17 cellular contexts compared by ENCODE assay signal in genomic region chr3:185081516-185081915, GRCh38.
DNase-seq lines count a peak whose midpoint lies in the region; ATAC-seq and TF ChIP-seq lines count a peak whose summit lies in the region.
"Had no signal": no experiment of that assay in that cellular context is flagged by ENCODE, and none has a peak within 500 bp of the region (broad histone marks: within the 10 kb centered on the region; RNA-seq: fewer than 3 reads in every experiment).

No MANE protein-coding gene starts in this region.

- no peaks in the 10 kb centered on the region for H3K9me3 Mint-ChIP-seq in MCF 10A (ENCODE audit: unreplicated experiment)
- H3K9me3 Mint-ChIP-seq: CD4-positive, alpha-beta T cell had no signal

- WGBS in GM23248 (ENCODE audit: low coverage in 1 of 2, low lambda C conversion rate in 2 of 2, missing lambda C conversion rate in 2 of 2), 2 experiments, result 29 to 41% methylated on average over 1 of the region's 1 CpG

- H3K4me3 ChIP-seq in GM23248 (no peak overlapping the region), OCI-LY7 (ENCODE audit: low read depth, low read length, poor library complexity, severe bottlenecking) (no peak overlapping the region)
- H3K4me3 ChIP-seq: A549, K562 had no signal

- peaks cover 22% of the 10 kb centered on the region for H3K27me3 Mint-ChIP-seq in MCF 10A (ENCODE audit: insufficient read depth, unreplicated experiment)

- no peaks in the 10 kb centered on the region for H3F3A ChIP-seq in GM23248 (ENCODE audit: insufficient read depth)

- intact Hi-C loops in OCI-LY7 (cut with micrococcal nuclease; ENCODE audit: unreplicated experiment), result no loop called here
- intact Hi-C loops in MCF 10A (cut with micrococcal nuclease), result loop anchor here (10.0 kb wide), 1 partner anchor 133 kb away; no protein-coding TSS in a partner anchor

- H3K9me3 ChIP-seq in GM23248 (ENCODE audit: low read depth), result no peaks in the 10 kb centered on the region
- no peaks in the 10 kb centered on the region for H3K9me3 ChIP-seq in OCI-LY7 (ENCODE audit: low read length)
- H3K9me3 ChIP-seq: A549 had no signal

- no peak overlapping the region for H3K9ac ChIP-seq in GM23248

- no TSS peak for BruUV-seq in OCI-LY7 (replicated peaks; lab: Mats Ljungman, UMichigan)
- BruUV-seq in MCF 10A (replicated peaks; lab: Mats Ljungman, UMichigan), result no TSS peak

- no peaks in the 10 kb centered on the region for H3K4me1 Mint-ChIP-seq in MCF 10A (ENCODE audit: insufficient read depth, unreplicated experiment)
- H3K4me1 Mint-ChIP-seq: B cell had no signal

- H3K36me3 ChIP-seq in GM23248 (ENCODE audit: low read depth) (no peaks in the 10 kb centered on the region), OCI-LY7 (ENCODE audit: insufficient read depth, low read length) (no peaks in the 10 kb centered on the region)

- H3K79me2 ChIP-seq in GM23248 (ENCODE audit: insufficient read depth) (no peaks in the 10 kb centered on the region), OCI-LY7 (ENCODE audit: insufficient read depth, low read depth, low read length) (no peaks in the 10 kb centered on the region)

- H3K27ac Mint-ChIP-seq in MCF 10A (ENCODE audit: low read depth, unreplicated experiment), result no peak overlapping the region
- H3K27ac Mint-ChIP-seq: B cell; CD4-positive, alpha-beta T cell had no signal

- POLR2A ChIA-PET in OCI-LY7 (lab: Charles Lee) (no interaction called here), MCF 10A (lab: Yijun Ruan, JAX) (no interaction called here)

- TF ChIP-seq CTCF in OCI-LY7 (conservative IDR thresholded peaks at IDR 0.05; ENCODE audit: low read length), result no peak
- no peak for TF ChIP-seq CTCF in MCF 10A (IDR thresholded peaks at IDR 0.05; ENCODE audit: unreplicated experiment)

- no peak overlapping the region for H3K4me2 ChIP-seq in GM23248 (ENCODE audit: unreplicated experiment)
- no peak overlapping the region for H3K4me2 ChIP-seq in OCI-LY7 (ENCODE audit: low read length)
- H3K4me2 ChIP-seq: A549 had no signal

- no peaks in the 10 kb centered on the region for H3K9me2 ChIP-seq in GM23248 (ENCODE audit: insufficient read depth)
- no peaks in the 10 kb centered on the region for H3K9me2 ChIP-seq in OCI-LY7 (ENCODE audit: insufficient read depth, low read length)

- DNase-seq in GM23248 (peak; percentile 6), astrocyte of the hippocampus (ENCODE audit: low read depth, low spot score) (peak; percentile 33), myocyte (ENCODE audit: low read depth) (peak; percentile 28), OCI-LY7 (ENCODE audit: low spot score) (no peak), MCF 10A (ENCODE audit: unreplicated experiment) (no peak), NCI-H146 (lab: John Stamatoyannopoulos, UW) (no peak)
- DNase-seq: C1 segment of cervical spinal cord; Calu3; CD4-positive, alpha-beta T cell; DMS79; EL; HCEC 1CT had no signal

- no peak overlapping the region for H3K27ac ChIP-seq in GM23248
- H3K27ac ChIP-seq in OCI-LY7 (ENCODE audit: low read depth, low read length, poor library complexity, severe bottlenecking), result no peak overlapping the region
- H3K27ac ChIP-seq: A549, HL-60 had no signal

- in situ Hi-C loops in GM23248 (cut with MboI), result no loop called here

- no peaks in the 10 kb centered on the region for H3K36me3 Mint-ChIP-seq in MCF 10A (ENCODE audit: insufficient read depth, unreplicated experiment)

- CTCF ChIA-PET in OCI-LY7 (lab: Charles Lee; ENCODE audit: unreplicated experiment) (no interaction called here), MCF 10A (lab: Yijun Ruan, JAX) (no interaction called here)

- H2AFZ ChIP-seq in GM23248 (no peak overlapping the region), OCI-LY7 (ENCODE audit: low read length) (no peak overlapping the region)

- ATAC-seq in GM19455 (IDR thresholded peaks at IDR 0.05; ENCODE audit: unreplicated experiment), result no peak
- ATAC-seq: A549 had no signal

- H3K4me1 ChIP-seq in GM23248 (ENCODE audit: insufficient read depth) (no peaks in the 10 kb centered on the region), OCI-LY7 (ENCODE audit: insufficient read depth, low read length, poor library complexity, severe bottlenecking) (no peaks in the 10 kb centered on the region)
- H3K4me1 ChIP-seq: A549 had no signal

- H3K27me3 ChIP-seq in GM23248 (replicated peaks; ENCODE audit: insufficient read depth), result peaks cover 7% of the 10 kb centered on the region

- H3K4me3 Mint-ChIP-seq in MCF 10A (ENCODE audit: unreplicated experiment), result no peak overlapping the region
- H3K4me3 Mint-ChIP-seq: B cell; CD4-positive, alpha-beta T cell had no signal

- H4K20me1 ChIP-seq in GM23248 (ENCODE audit: insufficient read depth) (no peaks in the 10 kb centered on the region), OCI-LY7 (ENCODE audit: insufficient read depth, low read length) (no peaks in the 10 kb centered on the region)

Comparison
In these comparisons a context has a peak if more than half of its experiments do, and no peak if none do; other contexts are left out.
1. DNase-seq: peak in GM23248 (single experiment), astrocyte of the hippocampus (single experiment) and myocyte (single experiment); none in OCI-LY7 (single experiment), MCF 10A (single experiment) and NCI-H146 (single experiment).